ENCODE assay signal across 14 cellular contexts in the genomic region with DNA sequence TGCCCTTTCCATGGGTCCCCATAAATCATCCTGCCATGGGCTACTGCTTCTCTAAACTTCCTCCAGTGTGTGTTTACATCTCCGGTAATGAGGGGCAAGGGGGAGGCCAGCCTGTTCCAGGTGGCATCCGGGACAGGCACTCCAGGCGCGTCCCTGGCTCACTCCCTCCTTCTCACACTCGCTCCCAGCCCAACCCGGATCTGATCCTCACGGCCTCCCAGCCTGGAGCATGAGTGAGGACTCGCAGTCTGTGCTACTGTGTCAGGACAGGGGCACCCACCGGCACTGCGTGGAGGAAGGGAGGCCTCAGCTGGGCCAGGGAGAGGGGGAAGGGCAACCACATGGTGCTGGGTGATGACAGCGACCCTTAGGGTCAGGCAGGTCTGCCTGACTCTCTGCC.
"Had no signal": no experiment of that assay in that cellular context is flagged by ENCODE, and none has a peak within 500 bp of the region (broad histone marks: within the 10 kb centered on the region; RNA-seq: fewer than 3 reads in every experiment).

No MANE protein-coding gene starts in this region.

- H3K36me3 ChIP-seq: ovary had no signal

- H3K4me1 ChIP-seq: esophagus squamous epithelium, foreskin keratinocyte had no signal

- H3K27me3 Mint-ChIP-seq: activated CD4-positive, alpha-beta memory T cell treated with anti-CD3 and anti-CD28 coated beads, Interleukin-2, amount 10 ng/mL, durations not matched to agents 7 days and 5 days; activated CD4-positive, alpha-beta T cell treated with anti-CD3 and anti-CD28 coated beads for 36 hours had no signal

- H3K4me3 ChIP-seq: esophagus squamous epithelium, ovary, skin epidermis, tibial nerve had no signal

- H3K27me3 ChIP-seq: foreskin keratinocyte, ovary, tibial nerve had no signal

- FAIRE-seq: astrocyte had no signal

- H3K4me1 Mint-ChIP-seq: activated CD4-positive, alpha-beta memory T cell treated with anti-CD3 and anti-CD28 coated beads, Interleukin-2, amount 10 ng/mL, durations not matched to agents 7 days and 5 days; activated CD4-positive, alpha-beta T cell treated with anti-CD3 and anti-CD28 coated beads for 36 hours; stimulated activated effector memory CD8-positive, alpha-beta T cell treated with anti-CD3 and anti-CD28 coated beads, Interleukin-12 subunit alpha, Interleukin-12 subunit beta, amount 100 ng/mL, for 72 hours had no signal

- ATAC-seq: activated CD4-positive, alpha-beta T cell treated with anti-CD3 and anti-CD28 coated beads for 36 hours; foreskin keratinocyte; left lobe of liver; stimulated activated effector memory CD8-positive, alpha-beta T cell treated with anti-CD3 and anti-CD28 coated beads, Interleukin-12 subunit alpha, Interleukin-12 subunit beta, amount 100 ng/mL, for 72 hours had no signal

- H3K9me3 ChIP-seq: esophagus squamous epithelium, ovary, tibial nerve had no signal

- H3K36me3 Mint-ChIP-seq: stimulated activated effector memory CD8-positive, alpha-beta T cell treated with anti-CD3 and anti-CD28 coated beads, Interleukin-12 subunit alpha, Interleukin-12 subunit beta, amount 100 ng/mL, for 72 hours had no signal

- H3K27ac ChIP-seq: esophagus squamous epithelium, foreskin keratinocyte, ovary, skin epidermis, tibial nerve had no signal

- DNase-seq: activated CD4-positive, alpha-beta memory T cell treated with anti-CD3 and anti-CD28 coated beads, Interleukin-2, amount 10 ng/mL, durations not matched to agents 7 days and 5 days; activated CD4-positive, alpha-beta T cell treated with anti-CD3 and anti-CD28 coated beads for 36 hours; activated CD8-positive, alpha-beta memory T cell treated with anti-CD3 and anti-CD28 coated beads, Interleukin-2, amount 50 U/mL, for 4 hours; esophagus squamous epithelium; foreskin keratinocyte; head of caudate nucleus; ovary; retina had no signal

- H3K27ac Mint-ChIP-seq: activated CD4-positive, alpha-beta memory T cell treated with anti-CD3 and anti-CD28 coated beads, Interleukin-2, amount 10 ng/mL, durations not matched to agents 7 days and 5 days; activated CD4-positive, alpha-beta T cell treated with anti-CD3 and anti-CD28 coated beads for 36 hours; stimulated activated effector memory CD8-positive, alpha-beta T cell treated with anti-CD3 and anti-CD28 coated beads, Interleukin-12 subunit alpha, Interleukin-12 subunit beta, amount 100 ng/mL, for 72 hours had no signal

- H3K4me3 Mint-ChIP-seq: activated CD4-positive, alpha-beta memory T cell treated with anti-CD3 and anti-CD28 coated beads, Interleukin-2, amount 10 ng/mL, durations not matched to agents 7 days and 5 days; activated CD4-positive, alpha-beta T cell treated with anti-CD3 and anti-CD28 coated beads for 36 hours; nephron; stimulated activated effector memory CD8-positive, alpha-beta T cell treated with anti-CD3 and anti-CD28 coated beads, Interleukin-12 subunit alpha, Interleukin-12 subunit beta, amount 100 ng/mL, for 72 hours had no signal

- H3K9me3 Mint-ChIP-seq: activated CD4-positive, alpha-beta memory T cell treated with anti-CD3 and anti-CD28 coated beads, Interleukin-2, amount 10 ng/mL, durations not matched to agents 7 days and 5 days; nephron; stimulated activated effector memory CD8-positive, alpha-beta T cell treated with anti-CD3 and anti-CD28 coated beads, Interleukin-12 subunit alpha, Interleukin-12 subunit beta, amount 100 ng/mL, for 72 hours had no signal
